18 cellular contexts compared by ENCODE assay signal in the genomic region with DNA sequence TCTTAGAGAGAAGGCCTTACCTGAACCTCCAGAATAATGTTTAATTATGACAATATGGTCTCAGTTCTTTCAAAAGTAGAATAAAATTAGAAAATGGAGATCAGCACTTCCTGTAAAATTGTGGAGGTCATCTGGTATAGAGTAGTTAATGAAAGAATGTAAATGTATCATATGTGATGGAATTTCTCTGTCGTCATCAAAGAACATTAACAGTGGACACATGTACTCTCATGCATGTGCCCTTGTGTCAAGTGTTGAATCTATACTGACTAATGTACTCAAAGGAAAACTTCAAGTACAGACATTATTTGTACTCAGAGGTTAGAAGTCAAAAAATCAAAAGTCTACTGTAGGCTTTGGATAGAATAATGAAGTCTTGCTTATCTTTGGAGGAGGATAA.
DNase-seq lines count a peak whose midpoint lies in the region; ATAC-seq and TF ChIP-seq lines count a peak whose summit lies in the region.
"Had no signal": no experiment of that assay in that cellular context is flagged by ENCODE, and none has a peak within 500 bp of the region (broad histone marks: within the 10 kb centered on the region; RNA-seq: fewer than 3 reads in every experiment).

No MANE protein-coding gene starts in this region.

- H3K36me3 ChIP-seq in stomach: no peaks in the 10 kb centered on the region
- H3K36me3 ChIP-seq: SJSA1 had no signal

- no peak for ATAC-seq in HG03135 (IDR thresholded peaks at IDR 0.05; ENCODE audit: unreplicated experiment)
- ATAC-seq in GM21723 (IDR thresholded peaks at IDR 0.05; ENCODE audit: unreplicated experiment): no peak
- ATAC-seq: GM23338 had no signal

- TF ChIP-seq EP300 in stomach (IDR thresholded peaks at IDR 0.05): no peak

- TF ChIP-seq POLR2A in stomach (IDR thresholded peaks at IDR 0.05): no peak

- TF ChIP-seq CTCF in choroid plexus epithelial cell (conservative IDR thresholded peaks at IDR 0.05; ENCODE audit: low read depth, low read length) (no peak), stomach (IDR thresholded peaks at IDR 0.05) (no peak)

- peak overlapping the region in 4 of 5 donors; percentile 49 to 69 (median 62) for H3K27ac ChIP-seq in stomach
- H3K27ac ChIP-seq: KMS-11, PC-9, SJSA1 had no signal

- H3K4me3 ChIP-seq in choroid plexus epithelial cell (ENCODE audit: low read depth, low read length) (no peak overlapping the region), stomach (no peak overlapping the region)
- H3K4me3 ChIP-seq: GM23338, PC-9, SJSA1 had no signal

- H3K27me3 ChIP-seq in stomach: no peaks in the 10 kb centered on the region
- H3K27me3 ChIP-seq: SJSA1 had no signal

- DNase-seq in HCEC 1CT: peak; percentile 74
- peak; percentile 13 for DNase-seq in choroid plexus epithelial cell (ENCODE audit: low read depth)
- DNase-seq in iris pigment epithelial cell (ENCODE audit: low read depth): peak; percentile 58
- no peak for DNase-seq in stomach
- DNase-seq in UCSD-AML1 (lab: John Stamatoyannopoulos, UW; ENCODE audit: unreplicated experiment): no peak
- DNase-seq: ACHN, AML-193, DMS153, NCI-H1092 treated with DMSO at 0.1 percent for 48 hours, NCI-H1694, NCI-H2227 treated with DMSO at 0.1 percent for 48 hours, NCI-H524, PC-9 had no signal

- peaks cover 3 to 24% (median 12%) of the 10 kb centered on the region in 4 donors for H3K4me1 ChIP-seq in stomach

- H3K9me3 ChIP-seq in stomach: no peaks in the 10 kb centered on the region
- H3K9me3 ChIP-seq: SJSA1 had no signal

- 20 to 70% (median 53%) methylated on average over 1 of the region's 1 CpG for WGBS in stomach, 5 donors

- intact Hi-C loops in stomach (cut with DNase I; ENCODE audit: low total_unique reads): no loop called here

Comparison
In these comparisons a context has a peak if more than half of its experiments do, and no peak if none do; other contexts are left out.
1. DNase-seq: peak in HCEC 1CT (single experiment), choroid plexus epithelial cell (single experiment) and iris pigment epithelial cell (single experiment); none in stomach (single experiment) and UCSD-AML1 (single experiment).